In the genomic region with DNA sequence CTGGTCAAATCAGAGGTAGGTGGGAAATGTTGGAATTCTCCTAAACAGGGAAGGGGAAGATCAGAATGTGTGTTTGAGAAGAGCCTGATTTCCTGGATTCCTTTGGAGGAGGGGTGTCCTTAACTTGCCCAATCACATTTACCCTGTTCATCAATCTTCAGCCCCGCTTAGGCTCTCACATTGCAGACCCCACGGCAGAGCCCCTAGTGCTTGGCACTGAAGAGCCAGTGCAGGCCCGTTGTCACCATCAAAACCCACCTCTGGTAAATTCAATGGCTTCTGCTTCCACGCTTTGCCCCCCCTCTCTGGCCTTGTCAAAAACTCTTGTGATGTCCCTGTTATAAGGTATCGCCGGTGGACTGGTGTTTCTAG, we compare ENCODE assay signal across 1 cellular context.
TF ChIP-seq lines count a peak whose summit lies in the region.

No MANE protein-coding gene starts in this region.

TF ChIP-seq in IMR-90, 13 proteins besides CTCF, POLR2A, EP300 and RAD21 (continued from another document):
- no peak for TF ChIP-seq ELK1 (IDR thresholded peaks at IDR 0.05; ENCODE audit: borderline replicate concordance, low read depth, low read length)
- no peak for TF ChIP-seq NFE2L2 (IDR thresholded peaks at IDR 0.05; ENCODE audit: low read depth, low read length)
- no peak for TF ChIP-seq RFX5 (IDR thresholded peaks at IDR 0.05; ENCODE audit: low read depth, low read length)
- TF ChIP-seq CHD1 (IDR thresholded peaks at IDR 0.05; ENCODE audit: low read depth, low read length), result no peak
- TF ChIP-seq SMC3 (IDR thresholded peaks at IDR 0.05; ENCODE audit: low read depth, low read length), result no peak
- no peak for TF ChIP-seq BHLHE40 (IDR thresholded peaks at IDR 0.05; ENCODE audit: low read depth, low read length)
- TF ChIP-seq, protein P1, sequence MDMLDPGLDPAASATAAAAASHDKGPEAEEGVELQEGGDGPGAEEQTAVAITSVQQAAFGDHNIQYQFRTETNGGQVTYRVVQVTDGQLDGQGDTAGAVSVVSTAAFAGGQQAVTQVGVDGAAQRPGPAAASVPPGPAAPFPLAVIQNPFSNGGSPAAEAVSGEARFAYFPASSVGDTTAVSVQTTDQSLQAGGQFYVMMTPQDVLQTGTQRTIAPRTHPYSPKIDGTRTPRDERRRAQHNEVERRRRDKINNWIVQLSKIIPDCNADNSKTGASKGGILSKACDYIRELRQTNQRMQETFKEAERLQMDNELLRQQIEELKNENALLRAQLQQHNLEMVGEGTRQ (IDR thresholded peaks at IDR 0.05; ENCODE audit: low read depth, low read length), result no peak
- no peak for TF ChIP-seq MXI1 (IDR thresholded peaks at IDR 0.05; ENCODE audit: borderline replicate concordance, low read depth, low read length)
